In the genomic region with DNA sequence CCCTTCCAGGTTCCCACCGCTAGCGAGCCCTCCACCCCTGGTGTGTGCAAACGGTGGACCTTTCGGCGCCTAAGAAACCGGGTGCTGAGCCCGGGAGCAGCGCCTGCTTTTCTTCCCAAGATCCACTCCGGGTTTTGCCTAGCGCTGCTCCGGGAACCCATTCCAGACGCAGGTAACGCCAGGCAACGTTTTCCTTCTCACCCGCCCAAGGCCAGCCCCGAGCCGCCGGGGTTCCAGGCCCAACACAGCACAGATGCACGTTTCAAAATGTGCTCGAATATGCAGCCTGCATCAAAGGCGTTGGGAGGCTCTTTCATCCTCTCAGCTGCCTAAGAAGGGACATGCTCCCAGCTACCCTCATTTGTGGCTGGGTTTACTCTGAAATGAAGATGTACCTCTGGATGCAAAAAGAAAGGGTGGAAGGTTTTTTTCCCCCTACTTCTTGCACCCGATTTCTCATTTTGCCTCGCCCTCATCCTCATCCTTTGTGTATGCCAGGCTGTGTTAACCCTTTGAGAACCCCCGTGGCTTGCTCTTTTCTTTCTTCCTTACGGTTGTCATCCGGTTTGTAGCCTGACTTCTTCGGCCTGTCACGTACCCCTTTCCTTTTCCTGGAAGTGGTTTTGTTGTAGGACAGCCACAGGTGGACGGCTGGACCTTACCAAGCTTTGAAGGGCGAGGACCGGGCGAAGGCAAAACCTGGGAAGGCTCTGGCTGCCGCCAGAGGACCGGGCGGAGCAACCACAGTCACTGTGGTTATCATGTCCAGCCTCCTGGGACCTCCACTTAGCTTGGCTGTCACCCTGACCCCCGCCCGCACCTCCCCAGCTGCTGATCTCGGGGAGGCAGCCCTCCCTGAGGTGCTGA, we compare ENCODE assay signal across 1 cellular context.
A peak's percentile ranks its signal among the peaks of the same experiment; 100 is the strongest.
TF ChIP-seq lines count a peak whose summit lies in the region.

No MANE protein-coding gene starts in this region.

TF ChIP-seq in H1, 55 proteins besides CTCF, POLR2A, EP300 and RAD21 (continued from another document):
- TF ChIP-seq, protein P1, sequence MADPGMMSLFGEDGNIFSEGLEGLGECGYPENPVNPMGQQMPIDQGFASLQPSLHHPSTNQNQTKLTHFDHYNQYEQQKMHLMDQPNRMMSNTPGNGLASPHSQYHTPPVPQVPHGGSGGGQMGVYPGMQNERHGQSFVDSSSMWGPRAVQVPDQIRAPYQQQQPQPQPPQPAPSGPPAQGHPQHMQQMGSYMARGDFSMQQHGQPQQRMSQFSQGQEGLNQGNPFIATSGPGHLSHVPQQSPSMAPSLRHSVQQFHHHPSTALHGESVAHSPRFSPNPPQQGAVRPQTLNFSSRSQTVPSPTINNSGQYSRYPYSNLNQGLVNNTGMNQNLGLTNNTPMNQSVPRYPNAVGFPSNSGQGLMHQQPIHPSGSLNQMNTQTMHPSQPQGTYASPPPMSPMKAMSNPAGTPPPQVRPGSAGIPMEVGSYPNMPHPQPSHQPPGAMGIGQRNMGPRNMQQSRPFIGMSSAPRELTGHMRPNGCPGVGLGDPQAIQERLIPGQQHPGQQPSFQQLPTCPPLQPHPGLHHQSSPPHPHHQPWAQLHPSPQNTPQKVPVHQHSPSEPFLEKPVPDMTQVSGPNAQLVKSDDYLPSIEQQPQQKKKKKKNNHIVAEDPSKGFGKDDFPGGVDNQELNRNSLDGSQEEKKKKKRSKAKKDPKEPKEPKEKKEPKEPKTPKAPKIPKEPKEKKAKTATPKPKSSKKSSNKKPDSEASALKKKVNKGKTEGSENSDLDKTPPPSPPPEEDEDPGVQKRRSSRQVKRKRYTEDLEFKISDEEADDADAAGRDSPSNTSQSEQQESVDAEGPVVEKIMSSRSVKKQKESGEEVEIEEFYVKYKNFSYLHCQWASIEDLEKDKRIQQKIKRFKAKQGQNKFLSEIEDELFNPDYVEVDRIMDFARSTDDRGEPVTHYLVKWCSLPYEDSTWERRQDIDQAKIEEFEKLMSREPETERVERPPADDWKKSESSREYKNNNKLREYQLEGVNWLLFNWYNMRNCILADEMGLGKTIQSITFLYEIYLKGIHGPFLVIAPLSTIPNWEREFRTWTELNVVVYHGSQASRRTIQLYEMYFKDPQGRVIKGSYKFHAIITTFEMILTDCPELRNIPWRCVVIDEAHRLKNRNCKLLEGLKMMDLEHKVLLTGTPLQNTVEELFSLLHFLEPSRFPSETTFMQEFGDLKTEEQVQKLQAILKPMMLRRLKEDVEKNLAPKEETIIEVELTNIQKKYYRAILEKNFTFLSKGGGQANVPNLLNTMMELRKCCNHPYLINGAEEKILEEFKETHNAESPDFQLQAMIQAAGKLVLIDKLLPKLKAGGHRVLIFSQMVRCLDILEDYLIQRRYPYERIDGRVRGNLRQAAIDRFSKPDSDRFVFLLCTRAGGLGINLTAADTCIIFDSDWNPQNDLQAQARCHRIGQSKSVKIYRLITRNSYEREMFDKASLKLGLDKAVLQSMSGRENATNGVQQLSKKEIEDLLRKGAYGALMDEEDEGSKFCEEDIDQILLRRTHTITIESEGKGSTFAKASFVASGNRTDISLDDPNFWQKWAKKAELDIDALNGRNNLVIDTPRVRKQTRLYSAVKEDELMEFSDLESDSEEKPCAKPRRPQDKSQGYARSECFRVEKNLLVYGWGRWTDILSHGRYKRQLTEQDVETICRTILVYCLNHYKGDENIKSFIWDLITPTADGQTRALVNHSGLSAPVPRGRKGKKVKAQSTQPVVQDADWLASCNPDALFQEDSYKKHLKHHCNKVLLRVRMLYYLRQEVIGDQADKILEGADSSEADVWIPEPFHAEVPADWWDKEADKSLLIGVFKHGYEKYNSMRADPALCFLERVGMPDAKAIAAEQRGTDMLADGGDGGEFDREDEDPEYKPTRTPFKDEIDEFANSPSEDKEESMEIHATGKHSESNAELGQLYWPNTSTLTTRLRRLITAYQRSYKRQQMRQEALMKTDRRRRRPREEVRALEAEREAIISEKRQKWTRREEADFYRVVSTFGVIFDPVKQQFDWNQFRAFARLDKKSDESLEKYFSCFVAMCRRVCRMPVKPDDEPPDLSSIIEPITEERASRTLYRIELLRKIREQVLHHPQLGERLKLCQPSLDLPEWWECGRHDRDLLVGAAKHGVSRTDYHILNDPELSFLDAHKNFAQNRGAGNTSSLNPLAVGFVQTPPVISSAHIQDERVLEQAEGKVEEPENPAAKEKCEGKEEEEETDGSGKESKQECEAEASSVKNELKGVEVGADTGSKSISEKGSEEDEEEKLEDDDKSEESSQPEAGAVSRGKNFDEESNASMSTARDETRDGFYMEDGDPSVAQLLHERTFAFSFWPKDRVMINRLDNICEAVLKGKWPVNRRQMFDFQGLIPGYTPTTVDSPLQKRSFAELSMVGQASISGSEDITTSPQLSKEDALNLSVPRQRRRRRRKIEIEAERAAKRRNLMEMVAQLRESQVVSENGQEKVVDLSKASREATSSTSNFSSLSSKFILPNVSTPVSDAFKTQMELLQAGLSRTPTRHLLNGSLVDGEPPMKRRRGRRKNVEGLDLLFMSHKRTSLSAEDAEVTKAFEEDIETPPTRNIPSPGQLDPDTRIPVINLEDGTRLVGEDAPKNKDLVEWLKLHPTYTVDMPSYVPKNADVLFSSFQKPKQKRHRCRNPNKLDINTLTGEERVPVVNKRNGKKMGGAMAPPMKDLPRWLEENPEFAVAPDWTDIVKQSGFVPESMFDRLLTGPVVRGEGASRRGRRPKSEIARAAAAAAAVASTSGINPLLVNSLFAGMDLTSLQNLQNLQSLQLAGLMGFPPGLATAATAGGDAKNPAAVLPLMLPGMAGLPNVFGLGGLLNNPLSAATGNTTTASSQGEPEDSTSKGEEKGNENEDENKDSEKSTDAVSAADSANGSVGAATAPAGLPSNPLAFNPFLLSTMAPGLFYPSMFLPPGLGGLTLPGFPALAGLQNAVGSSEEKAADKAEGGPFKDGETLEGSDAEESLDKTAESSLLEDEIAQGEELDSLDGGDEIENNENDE (IDR thresholded peaks at IDR 0.05; ENCODE audit: insufficient replicate concordance, low read length), result peak; percentile 50
- TF ChIP-seq SRF (IDR thresholded peaks at IDR 0.05; ENCODE audit: low read depth, low read length) (no peak), MAFK (IDR thresholded peaks at IDR 0.05; ENCODE audit: low read depth, low read length) (peak; percentile 1; the same call in 1 of the 2 replicates), SAP30 (IDR thresholded peaks at IDR 0.05; ENCODE audit: insufficient read depth, insufficient replicate concordance, low read length) (no peak), NANOG (IDR thresholded peaks at IDR 0.05; ENCODE audit: insufficient read depth, low read depth, low read length, poor library complexity, severe bottlenecking) (peak; percentile 14), BCL11A (IDR thresholded peaks at IDR 0.05; ENCODE audit: low read depth in 2 of 2, low read length in 2 of 2) (no peak), RFX5 (IDR thresholded peaks at IDR 0.05; ENCODE audit: borderline replicate concordance, low read depth, low read length) (peak; percentile 79), ASH2L (IDR thresholded peaks at IDR 0.05; ENCODE audit: low read length) (peak; percentile 53), EGR1 (IDR thresholded peaks at IDR 0.05; ENCODE audit: borderline replicate concordance, low read depth, low read length) (peak; percentile 88), KDM5A (IDR thresholded peaks at IDR 0.05; ENCODE audit: low read length) (no peak), POLR2AphosphoS5 (IDR thresholded peaks at IDR 0.05; ENCODE audit: low read depth, low read length) (peak; percentile 83), JUND (IDR thresholded peaks at IDR 0.05; ENCODE audit: low read length) (peak; percentile 65), HDAC2 (IDR thresholded peaks at IDR 0.05; ENCODE audit: borderline replicate concordance in 1 of 2, low read depth in 2 of 2, low read length in 2 of 2) (peak in 1 of 2 experiments; percentile 57; a peak in 1 of 4 replicates), BACH1 (IDR thresholded peaks at IDR 0.05; ENCODE audit: low read length) (no peak), YY1 (IDR thresholded peaks at IDR 0.05; ENCODE audit: low read depth, low read length) (peak; percentile 84), CREB1 (IDR thresholded peaks at IDR 0.05) (peak; percentile 71), CBX8 (IDR thresholded peaks at IDR 0.05; ENCODE audit: borderline replicate concordance, low read depth, low read length) (no peak), BRCA1 (IDR thresholded peaks at IDR 0.05; ENCODE audit: low read depth, low read length) (no peak), KDM1A (IDR thresholded peaks at IDR 0.05; ENCODE audit: borderline replicate concordance, low read length) (0 out of 2 replicates have a peak, but pooled peaks have one; percentile 4), TAF1 (IDR thresholded peaks at IDR 0.05; ENCODE audit: low read depth, low read length) (peak; percentile 80), SP4 (IDR thresholded peaks at IDR 0.05; ENCODE audit: low read length) (0 out of 2 replicates have a peak, but pooled peaks have one; percentile 23), GTF2F1 (IDR thresholded peaks at IDR 0.05; ENCODE audit: borderline replicate concordance, low read depth, low read length) (peak; percentile 48; the same call in 1 of the 2 replicates), SIRT6 (IDR thresholded peaks at IDR 0.05; ENCODE audit: low read length) (no peak), GABPA (IDR thresholded peaks at IDR 0.05; ENCODE audit: borderline replicate concordance, insufficient read depth, low read length) (0 out of 2 replicates have a peak, but pooled peaks have one; percentile 39), HDAC6 (IDR thresholded peaks at IDR 0.05; ENCODE audit: low read depth, low read length) (no peak), TCF12 (IDR thresholded peaks at IDR 0.05; ENCODE audit: low read depth, low read length) (0 out of 2 replicates have a peak, but pooled peaks have one; percentile 44), SIX5 (IDR thresholded peaks at IDR 0.05; ENCODE audit: low read depth, low read length) (no peak), ZNF274 (IDR thresholded peaks at IDR 0.05; ENCODE audit: borderline replicate concordance, extremely low read depth, low read length) (no peak), SP2 (IDR thresholded peaks at IDR 0.05; ENCODE audit: low read length) (no peak), EZH2 (IDR thresholded peaks at IDR 0.05; ENCODE audit: low read depth, low read length, severe bottlenecking) (no peak), CHD2 (IDR thresholded peaks at IDR 0.05; ENCODE audit: low read length) (no peak), RBBP5 (IDR thresholded peaks at IDR 0.05; ENCODE audit: borderline replicate concordance, low read depth, low read length) (peak; percentile 86), TBP (IDR thresholded peaks at IDR 0.05; ENCODE audit: low read depth, low read length) (peak; percentile 63; the same call in 1 of the 2 replicates), FOSL1 (IDR thresholded peaks at IDR 0.05; ENCODE audit: insufficient read depth, low read depth, low read length) (no peak), JUN (IDR thresholded peaks at IDR 0.05; ENCODE audit: low read depth, low read length) (peak; percentile 81), SUZ12 (IDR thresholded peaks at IDR 0.05; ENCODE audit: low read length) (no peak), SIN3A (conservative IDR thresholded peaks at IDR 0.05 in 1 of 2, IDR thresholded peaks at IDR 0.05 in 1 of 2; ENCODE audit: low read depth in 1 of 2, low read length in 2 of 2) (peak in 1 of 2 experiments; percentile 65; a peak in 1 of 4 replicates), TEAD4 (IDR thresholded peaks at IDR 0.05; ENCODE audit: low read depth, low read length) (peak; percentile 80), CHD1 (IDR thresholded peaks at IDR 0.05; ENCODE audit: low read depth, low read length) (no peak), CTBP2 (IDR thresholded peaks at IDR 0.05; ENCODE audit: borderline replicate concordance, insufficient read depth, insufficient read length, low read length) (peak; percentile 53), CEBPB (IDR thresholded peaks at IDR 0.05; ENCODE audit: low read depth, low read length) (0 out of 2 replicates have a peak, but pooled peaks have one; percentile 29), KDM4A (IDR thresholded peaks at IDR 0.05; ENCODE audit: low read depth, low read length, severe bottlenecking) (peak; percentile 8)
- TF ChIP-seq, protein P2, sequence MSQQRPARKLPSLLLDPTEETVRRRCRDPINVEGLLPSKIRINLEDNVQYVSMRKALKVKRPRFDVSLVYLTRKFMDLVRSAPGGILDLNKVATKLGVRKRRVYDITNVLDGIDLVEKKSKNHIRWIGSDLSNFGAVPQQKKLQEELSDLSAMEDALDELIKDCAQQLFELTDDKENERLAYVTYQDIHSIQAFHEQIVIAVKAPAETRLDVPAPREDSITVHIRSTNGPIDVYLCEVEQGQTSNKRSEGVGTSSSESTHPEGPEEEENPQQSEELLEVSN (IDR thresholded peaks at IDR 0.05), result peak; percentile 41
- TF ChIP-seq, protein P3, sequence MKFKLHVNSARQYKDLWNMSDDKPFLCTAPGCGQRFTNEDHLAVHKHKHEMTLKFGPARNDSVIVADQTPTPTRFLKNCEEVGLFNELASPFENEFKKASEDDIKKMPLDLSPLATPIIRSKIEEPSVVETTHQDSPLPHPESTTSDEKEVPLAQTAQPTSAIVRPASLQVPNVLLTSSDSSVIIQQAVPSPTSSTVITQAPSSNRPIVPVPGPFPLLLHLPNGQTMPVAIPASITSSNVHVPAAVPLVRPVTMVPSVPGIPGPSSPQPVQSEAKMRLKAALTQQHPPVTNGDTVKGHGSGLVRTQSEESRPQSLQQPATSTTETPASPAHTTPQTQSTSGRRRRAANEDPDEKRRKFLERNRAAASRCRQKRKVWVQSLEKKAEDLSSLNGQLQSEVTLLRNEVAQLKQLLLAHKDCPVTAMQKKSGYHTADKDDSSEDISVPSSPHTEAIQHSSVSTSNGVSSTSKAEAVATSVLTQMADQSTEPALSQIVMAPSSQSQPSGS (IDR thresholded peaks at IDR 0.05; ENCODE audit: low read length), result peak; percentile 96
- TF ChIP-seq, protein P4, sequence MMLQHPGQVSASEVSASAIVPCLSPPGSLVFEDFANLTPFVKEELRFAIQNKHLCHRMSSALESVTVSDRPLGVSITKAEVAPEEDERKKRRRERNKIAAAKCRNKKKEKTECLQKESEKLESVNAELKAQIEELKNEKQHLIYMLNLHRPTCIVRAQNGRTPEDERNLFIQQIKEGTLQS (IDR thresholded peaks at IDR 0.05; ENCODE audit: insufficient read depth, low read depth, low read length), result no peak
- TF ChIP-seq, protein P5, sequence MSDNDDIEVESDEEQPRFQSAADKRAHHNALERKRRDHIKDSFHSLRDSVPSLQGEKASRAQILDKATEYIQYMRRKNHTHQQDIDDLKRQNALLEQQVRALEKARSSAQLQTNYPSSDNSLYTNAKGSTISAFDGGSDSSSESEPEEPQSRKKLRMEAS (IDR thresholded peaks at IDR 0.05), result peak; percentile 68
- TF ChIP-seq, protein P6, sequence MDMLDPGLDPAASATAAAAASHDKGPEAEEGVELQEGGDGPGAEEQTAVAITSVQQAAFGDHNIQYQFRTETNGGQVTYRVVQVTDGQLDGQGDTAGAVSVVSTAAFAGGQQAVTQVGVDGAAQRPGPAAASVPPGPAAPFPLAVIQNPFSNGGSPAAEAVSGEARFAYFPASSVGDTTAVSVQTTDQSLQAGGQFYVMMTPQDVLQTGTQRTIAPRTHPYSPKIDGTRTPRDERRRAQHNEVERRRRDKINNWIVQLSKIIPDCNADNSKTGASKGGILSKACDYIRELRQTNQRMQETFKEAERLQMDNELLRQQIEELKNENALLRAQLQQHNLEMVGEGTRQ (IDR thresholded peaks at IDR 0.05; ENCODE audit: low read length), result 0 out of 2 replicates have a peak, but pooled peaks have one; percentile 11
